Comparison of ENCODE assay signal across 12 cellular contexts in the genomic region with DNA sequence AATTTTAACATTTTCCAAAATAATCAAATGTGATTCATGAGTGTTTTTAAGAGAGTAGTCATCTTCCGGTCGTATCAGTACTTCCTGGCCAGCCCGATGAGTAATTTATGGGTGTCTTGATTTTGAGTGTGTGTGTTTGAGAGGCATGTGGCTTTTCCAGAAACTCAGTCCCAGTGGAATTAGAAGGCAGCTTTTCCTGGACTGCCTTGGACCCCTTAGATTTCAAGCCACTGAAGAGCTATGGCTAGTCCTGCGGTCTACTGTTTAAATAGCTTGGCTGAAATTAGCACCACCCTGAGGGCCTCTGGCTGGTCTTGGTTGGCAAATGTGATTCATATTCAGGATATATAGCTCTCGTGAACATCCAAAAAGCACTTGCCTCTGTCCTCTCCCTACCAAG. TPM values are rescaled to one million over a fixed set of nuclear protein-coding genes. Genes with fewer than 3 reads are reported as not detected.
DNase-seq lines count a peak whose midpoint lies in the region; ATAC-seq and TF ChIP-seq lines count a peak whose summit lies in the region.
"Had no signal": no experiment of that assay in that cellular context is flagged by ENCODE, and none has a peak within 500 bp of the region (broad histone marks: within the 10 kb centered on the region; RNA-seq: fewer than 3 reads in every experiment).

No MANE protein-coding gene starts in this region.

- ATAC-seq in GM18502 (IDR thresholded peaks at IDR 0.05; ENCODE audit: poor library complexity, unreplicated experiment) (no peak), GM18907 (IDR thresholded peaks at IDR 0.05; ENCODE audit: unreplicated experiment) (no peak)

- DNase-seq in AG08396 (ENCODE audit: low spot score) (peak; percentile 57), HS-5 (ENCODE audit: low read depth) (peak; percentile 73), astrocyte of the spinal cord (ENCODE audit: low read depth, low spot score) (peak; percentile 56), kidney glomerular epithelial cell (lab: John Stamatoyannopoulos, UW) (peak; percentile 44), NCI-H2227 (lab: John Stamatoyannopoulos, UW; ENCODE audit: unreplicated experiment) (no peak), thyroid gland (no peak)
- DNase-seq: activated naive CD4-positive, alpha-beta T cell treated with anti-CD3 and anti-CD28 coated beads, Interleukin-2, amount 10 ng/mL, durations not matched to agents 7 days and 5 days; CD8-positive, alpha-beta memory T cell; H7; NCI-H345 had no signal

- no peak for TF ChIP-seq CTCF in astrocyte of the spinal cord (IDR thresholded peaks at IDR 0.05; ENCODE audit: low read depth, low read length)
- TF ChIP-seq CTCF in thyroid gland (IDR thresholded peaks at IDR 0.05): no peak

- no peak for TF ChIP-seq POLR2A in thyroid gland (IDR thresholded peaks at IDR 0.05)

- H3K27ac ChIP-seq in thyroid gland: no peak overlapping the region

- 69 to 82% methylated on average over 5 of the region's 5 CpGs for WGBS in thyroid gland, 2 donors

- in situ Hi-C loops in astrocyte of the spinal cord (cut with HindIII; ENCODE audit: low sequenced_read_pairs): no loop called here

- peaks cover 1 to 20% of the 10 kb centered on the region in 2 donors for H3K36me3 ChIP-seq in thyroid gland

- H3K4me3 ChIP-seq in astrocyte of the spinal cord (ENCODE audit: low read depth, low read length): no peak overlapping the region
- no peak overlapping the region for H3K4me3 ChIP-seq in thyroid gland (replicated peaks in 1 of 3)

- no peaks in the 10 kb centered on the region for H3K27me3 ChIP-seq in thyroid gland

- no peaks in the 10 kb centered on the region for H3K9me3 ChIP-seq in thyroid gland

- intact Hi-C loops in thyroid gland (cut with DNase I): no loop called here

- no peaks in the 10 kb centered on the region for H3K4me1 ChIP-seq in thyroid gland

RNA-seq across cellular contexts. Expression of gene HK2, which starts 59.4 kb away (rescaled TPM):
- 10 to 100 TPM in 3 of 4 donors, 1 to 10 TPM in 1; 6.7 to 47.8 (median 26.9) TPM for total RNA-seq in thyroid gland

Comparison
In these comparisons a context has a peak if more than half of its experiments do, and no peak if none do; other contexts are left out.
1. DNase-seq: peak in AG08396 (single experiment), HS-5 (single experiment), astrocyte of the spinal cord (single experiment) and kidney glomerular epithelial cell (single experiment); none in NCI-H2227 (single experiment) and thyroid gland (0 of 2).